Comparison of ENCODE assay signal across 8 cellular contexts in the genomic region with DNA sequence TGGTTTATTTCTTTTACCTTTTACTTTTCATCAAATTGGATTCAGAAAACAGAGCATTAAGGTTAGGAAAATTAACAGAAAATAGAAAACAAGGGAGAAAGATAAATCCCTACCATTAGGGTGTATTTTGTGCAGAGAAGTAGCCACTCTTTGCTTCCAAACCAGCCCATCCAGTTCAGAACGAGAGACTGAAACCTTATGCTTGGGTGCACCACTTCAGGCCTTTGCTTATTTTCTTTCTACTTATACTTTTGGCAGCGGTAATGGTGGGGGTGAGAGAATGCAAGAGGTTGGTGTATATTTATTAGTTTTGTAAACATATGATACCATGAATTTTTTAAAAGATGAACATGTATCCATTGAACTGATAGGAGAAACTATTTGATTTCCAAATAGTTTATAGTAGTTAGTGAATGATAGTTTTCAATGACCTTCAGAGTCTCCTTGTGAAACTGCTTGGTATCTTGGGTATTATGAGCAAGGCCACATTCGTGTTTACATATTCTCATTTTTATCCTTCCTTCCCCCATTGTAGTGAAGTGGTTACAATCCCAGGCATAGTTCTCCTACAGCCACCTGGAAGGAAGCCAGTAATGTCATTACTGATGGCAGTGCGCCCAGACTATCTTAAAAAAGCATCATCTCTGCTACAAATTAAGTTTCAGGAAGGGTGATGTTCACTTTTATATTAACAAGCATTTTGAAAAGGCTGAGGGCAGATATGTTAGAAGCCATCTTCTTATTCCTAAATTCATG.
DNase-seq lines count a peak whose midpoint lies in the region; ATAC-seq and TF ChIP-seq lines count a peak whose summit lies in the region.

No MANE protein-coding gene starts in this region.

- intact Hi-C loops in right lobe of liver (cut with DNase I) = no loop called here

- DNase-seq in AG09309 (ENCODE audit: low read depth) (peak; percentile 94), NCI-H510A treated with DMSO at 0.1 percent for 48 hours (lab: John Stamatoyannopoulos, UW) (peak; percentile 96), chondrocyte (ENCODE audit: low spot score) (no peak), right lobe of liver (peak in 2 of 3 donors; percentile 27 to 60)
- no peak for DNase-seq in activated CD4-positive, CD25-positive, alpha-beta regulatory T cell (lab: John Stamatoyannopoulos, UW)

- H3K36me3 ChIP-seq in right lobe of liver (no peaks in the 10 kb centered on the region), urinary bladder (ENCODE audit: insufficient read depth) (no peaks in the 10 kb centered on the region)

- H3K27ac ChIP-seq in right lobe of liver (peak overlapping the region in 1 of 3 donors; percentile 13), urinary bladder (ENCODE audit: low read depth) (peak overlapping the region; percentile 45)

- no peak overlapping the region for H3K4me3 Mint-ChIP-seq in chondrocyte (ENCODE audit: unreplicated experiment)

- H3K9me3 ChIP-seq in right lobe of liver = no peaks in the 10 kb centered on the region

- H3K27me3 ChIP-seq in right lobe of liver = no peaks in the 10 kb centered on the region

- H3K9me3 Mint-ChIP-seq in chondrocyte (ENCODE audit: low read depth) = peaks cover 12% of the 10 kb centered on the region

- peak overlapping the region; percentile 88 for H3K27ac Mint-ChIP-seq in chondrocyte (ENCODE audit: unreplicated experiment)

- H3K4me1 Mint-ChIP-seq in chondrocyte (ENCODE audit: low read depth) = peaks cover 41% of the 10 kb centered on the region

- H3K4me1 ChIP-seq in right lobe of liver = no peaks in the 10 kb centered on the region
- H3K4me1 ChIP-seq in urinary bladder (ENCODE audit: insufficient read depth) = no peaks in the 10 kb centered on the region

- H3K36me3 Mint-ChIP-seq in chondrocyte (ENCODE audit: low read depth) = peaks cover 9% of the 10 kb centered on the region

- H3K27me3 Mint-ChIP-seq in chondrocyte (ENCODE audit: low read depth) = no peaks in the 10 kb centered on the region

- ATAC-seq in GM18870 (IDR thresholded peaks at IDR 0.05; ENCODE audit: unreplicated experiment) (peak; percentile 54), HG03442 (IDR thresholded peaks at IDR 0.05; ENCODE audit: unreplicated experiment) (peak; percentile 61), right lobe of liver (peak; percentile 71 to 90 (median 75))

- H3K4me3 ChIP-seq in AG09309 (ENCODE audit: control insufficient read depth, low read depth, low read length) (no peak overlapping the region), right lobe of liver (no peak overlapping the region), urinary bladder (ENCODE audit: low read depth, low read length) (no peak overlapping the region)

- no peak for TF ChIP-seq POLR2A in right lobe of liver (IDR thresholded peaks at IDR 0.05)

- 47% methylated on average over 4 of the region's 4 CpGs for WGBS in right lobe of liver (ENCODE audit: insufficient coverage, low coverage, low lambda C conversion rate, missing lambda C conversion rate)
- 15% methylated on average over 4 of the region's 4 CpGs for WGBS in urinary bladder

- no peak for TF ChIP-seq CTCF in AG09309 (IDR thresholded peaks at IDR 0.05; ENCODE audit: control insufficient read depth, insufficient read depth, low read depth, low read length, missing control alignments)
- no peak for TF ChIP-seq CTCF in chondrocyte (IDR thresholded peaks at IDR 0.05)
- no peak for TF ChIP-seq CTCF in right lobe of liver (IDR thresholded peaks at IDR 0.05)

Comparison
In these comparisons a context has a peak if more than half of its experiments do, and no peak if none do; other contexts are left out.
1. DNase-seq: peak in AG09309 (single experiment), NCI-H510A treated with DMSO at 0.1 percent for 48 hours (single experiment) and right lobe of liver (2 of 3); none in chondrocyte (single experiment) and activated CD4-positive, CD25-positive, alpha-beta regulatory T cell (0 of 4).
2. Peak in every context shown above with its lines, with median percentiles within 50 percentile points of each other: ATAC-seq.